1 cellular context compared by ENCODE assay signal in the genomic region with DNA sequence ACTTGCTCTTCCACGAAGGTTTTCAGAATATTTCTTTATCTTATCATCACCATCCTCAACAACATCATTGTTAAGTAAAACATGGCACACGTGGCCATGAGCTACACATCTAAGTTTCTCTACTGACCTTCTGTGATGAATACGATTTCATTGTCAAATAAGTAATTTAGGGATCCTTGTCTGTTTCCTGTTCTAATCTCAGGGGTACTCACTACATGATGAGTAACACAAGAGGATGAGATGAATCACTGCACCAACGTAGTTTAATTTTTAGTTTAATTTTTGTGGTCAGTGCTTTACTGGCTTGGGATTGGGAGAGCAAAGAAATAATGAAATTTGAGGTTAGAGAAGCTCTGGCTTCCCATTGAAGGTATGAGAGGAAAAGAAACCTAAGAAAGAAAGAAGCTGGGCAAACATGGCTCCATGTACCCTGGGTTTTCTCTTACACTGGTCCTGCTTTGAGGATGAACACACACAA.
TF ChIP-seq lines count a peak whose summit lies in the region.

No MANE protein-coding gene starts in this region.

TF ChIP-seq in SK-N-SH, 30 proteins besides CTCF, POLR2A, EP300 and RAD21 (continued from another document):
- TF ChIP-seq, protein P1, sequence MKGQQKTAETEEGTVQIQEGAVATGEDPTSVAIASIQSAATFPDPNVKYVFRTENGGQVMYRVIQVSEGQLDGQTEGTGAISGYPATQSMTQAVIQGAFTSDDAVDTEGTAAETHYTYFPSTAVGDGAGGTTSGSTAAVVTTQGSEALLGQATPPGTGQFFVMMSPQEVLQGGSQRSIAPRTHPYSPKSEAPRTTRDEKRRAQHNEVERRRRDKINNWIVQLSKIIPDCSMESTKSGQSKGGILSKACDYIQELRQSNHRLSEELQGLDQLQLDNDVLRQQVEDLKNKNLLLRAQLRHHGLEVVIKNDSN (IDR thresholded peaks at IDR 0.05; ENCODE audit: borderline replicate concordance, low read depth): peak; percentile 75; the same call in 1 of the 2 replicates
- TF ChIP-seq MEF2A (IDR thresholded peaks at IDR 0.05; ENCODE audit: borderline replicate concordance, low read depth): peak; percentile 86
- peak; percentile 70 for TF ChIP-seq POLR2AphosphoS5 (IDR thresholded peaks at IDR 0.05; ENCODE audit: low read depth, low read length)
- no peak for TF ChIP-seq EZH2phosphoT487 (IDR thresholded peaks at IDR 0.05; ENCODE audit: borderline replicate concordance, low read depth)
- TF ChIP-seq GATA2 (CRISPR knock-in tag; IDR thresholded peaks at IDR 0.05): no peak
- TF ChIP-seq NRF1 (IDR thresholded peaks at IDR 0.05; ENCODE audit: low read depth, low read length): no peak
- no peak for TF ChIP-seq RFX5 (IDR thresholded peaks at IDR 0.05; ENCODE audit: low read length)
- peak; percentile 97 for TF ChIP-seq FOSL2 (IDR thresholded peaks at IDR 0.05; ENCODE audit: borderline replicate concordance, low read depth)
- TF ChIP-seq, protein P2, sequence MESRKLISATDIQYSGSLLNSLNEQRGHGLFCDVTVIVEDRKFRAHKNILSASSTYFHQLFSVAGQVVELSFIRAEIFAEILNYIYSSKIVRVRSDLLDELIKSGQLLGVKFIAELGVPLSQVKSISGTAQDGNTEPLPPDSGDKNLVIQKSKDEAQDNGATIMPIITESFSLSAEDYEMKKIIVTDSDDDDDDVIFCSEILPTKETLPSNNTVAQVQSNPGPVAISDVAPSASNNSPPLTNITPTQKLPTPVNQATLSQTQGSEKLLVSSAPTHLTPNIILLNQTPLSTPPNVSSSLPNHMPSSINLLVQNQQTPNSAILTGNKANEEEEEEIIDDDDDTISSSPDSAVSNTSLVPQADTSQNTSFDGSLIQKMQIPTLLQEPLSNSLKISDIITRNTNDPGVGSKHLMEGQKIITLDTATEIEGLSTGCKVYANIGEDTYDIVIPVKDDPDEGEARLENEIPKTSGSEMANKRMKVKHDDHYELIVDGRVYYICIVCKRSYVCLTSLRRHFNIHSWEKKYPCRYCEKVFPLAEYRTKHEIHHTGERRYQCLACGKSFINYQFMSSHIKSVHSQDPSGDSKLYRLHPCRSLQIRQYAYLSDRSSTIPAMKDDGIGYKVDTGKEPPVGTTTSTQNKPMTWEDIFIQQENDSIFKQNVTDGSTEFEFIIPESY (IDR thresholded peaks at IDR 0.05; ENCODE audit: borderline replicate concordance, low read depth): 0 out of 2 replicates have a peak, but pooled peaks have one; percentile 65
- TF ChIP-seq YY1 (IDR thresholded peaks at IDR 0.05; ENCODE audit: low read depth): peak; percentile 64; the same call in 1 of the 2 replicates
- TF ChIP-seq, protein P3, sequence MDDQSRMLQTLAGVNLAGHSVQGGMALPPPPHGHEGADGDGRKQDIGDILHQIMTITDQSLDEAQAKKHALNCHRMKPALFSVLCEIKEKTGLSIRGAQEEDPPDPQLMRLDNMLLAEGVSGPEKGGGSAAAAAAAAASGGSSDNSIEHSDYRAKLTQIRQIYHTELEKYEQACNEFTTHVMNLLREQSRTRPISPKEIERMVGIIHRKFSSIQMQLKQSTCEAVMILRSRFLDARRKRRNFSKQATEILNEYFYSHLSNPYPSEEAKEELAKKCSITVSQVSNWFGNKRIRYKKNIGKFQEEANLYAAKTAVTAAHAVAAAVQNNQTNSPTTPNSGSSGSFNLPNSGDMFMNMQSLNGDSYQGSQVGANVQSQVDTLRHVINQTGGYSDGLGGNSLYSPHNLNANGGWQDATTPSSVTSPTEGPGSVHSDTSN (IDR thresholded peaks at IDR 0.05): peak; percentile 95
- peak; percentile 78 for TF ChIP-seq NFIC (IDR thresholded peaks at IDR 0.05; ENCODE audit: borderline replicate concordance)
- peak; percentile 60; the same call in 1 of the 2 replicates for TF ChIP-seq TAF1 (IDR thresholded peaks at IDR 0.05; ENCODE audit: borderline replicate concordance, low read depth, low read length)
- TF ChIP-seq TEAD4 (IDR thresholded peaks at IDR 0.05; ENCODE audit: borderline replicate concordance, insufficient read depth): peak; percentile 93
- TF ChIP-seq SMC3 (IDR thresholded peaks at IDR 0.05; ENCODE audit: low read depth, low read length): no peak
- TF ChIP-seq, protein P4, sequence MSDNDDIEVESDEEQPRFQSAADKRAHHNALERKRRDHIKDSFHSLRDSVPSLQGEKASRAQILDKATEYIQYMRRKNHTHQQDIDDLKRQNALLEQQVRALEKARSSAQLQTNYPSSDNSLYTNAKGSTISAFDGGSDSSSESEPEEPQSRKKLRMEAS (IDR thresholded peaks at IDR 0.05; ENCODE audit: low read depth): peak; percentile 94
- no peak for TF ChIP-seq SIN3A (IDR thresholded peaks at IDR 0.05; ENCODE audit: borderline replicate concordance, low read depth, low read length)
- peak; percentile 87; the same call in 1 of the 2 replicates for TF ChIP-seq RXRA (IDR thresholded peaks at IDR 0.05; ENCODE audit: borderline replicate concordance, low read depth)
- TF ChIP-seq TCF12 (IDR thresholded peaks at IDR 0.05): peak; percentile 96
- no peak for TF ChIP-seq FOXJ3 (CRISPR knock-in tag; IDR thresholded peaks at IDR 0.05)
- TF ChIP-seq ELF1 (IDR thresholded peaks at IDR 0.05): peak; percentile 12; the same call in 1 of the 2 replicates
- TF ChIP-seq JUND (IDR thresholded peaks at IDR 0.05): peak; percentile 91
- TF ChIP-seq FOXM1 (IDR thresholded peaks at IDR 0.05; ENCODE audit: low read depth): peak; percentile 96
